11 cellular contexts compared by ENCODE assay signal in the genomic region with DNA sequence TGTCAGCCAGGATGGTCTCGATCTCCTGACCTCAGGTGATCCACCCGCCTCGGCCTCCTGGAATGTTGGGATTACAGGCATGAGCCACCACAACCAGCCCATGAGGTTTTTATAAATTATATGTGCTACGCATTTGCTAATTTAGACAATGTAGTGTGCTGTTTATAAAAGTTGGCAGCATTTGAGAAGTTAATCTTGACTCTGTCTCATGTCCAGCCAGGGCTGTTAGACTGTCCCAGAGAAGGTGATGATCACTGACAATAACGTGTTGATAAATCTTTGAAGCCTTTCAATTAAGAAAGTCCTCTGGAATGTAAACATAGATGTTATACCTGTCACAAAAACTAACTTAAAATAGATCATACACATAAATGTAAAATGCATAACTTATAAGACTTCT.
"Had no signal": no experiment of that assay in that cellular context is flagged by ENCODE, and none has a peak within 500 bp of the region (broad histone marks: within the 10 kb centered on the region; RNA-seq: fewer than 3 reads in every experiment).

No MANE protein-coding gene starts in this region.

- H3K9me3 ChIP-seq: HAP-1 had no signal

- H3K27ac ChIP-seq: GM23248 had no signal

- H3K36me3 ChIP-seq: HAP-1 had no signal

- H3K4me1 ChIP-seq: HAP-1 had no signal

- H3K4me3 ChIP-seq: GM23248, GM23338, HAP-1 had no signal

- FAIRE-seq: H1, H54 had no signal

- DNase-seq: GM23248, GOT3, H7, H9, HCEC 1CT, HFFc6 had no signal

- ATAC-seq: GM23338, HCT116 had no signal
